ENCODE assay signal across 7 cellular contexts in genomic region chr14:87745507-87746118, GRCh38.
DNase-seq lines count a peak whose midpoint lies in the region; ATAC-seq and TF ChIP-seq lines count a peak whose summit lies in the region.

No MANE protein-coding gene starts in this region.

- TF ChIP-seq CTCF in PC-3 (conservative IDR thresholded peaks at IDR 0.05; ENCODE audit: low read depth, low read length) = peak; percentile 61
- peak; percentile 17 to 61 (median 47) for TF ChIP-seq CTCF in testis (IDR thresholded peaks at IDR 0.05)

- DNase-seq in DMS114 treated with DMSO at 0.1 percent for 48 hours (lab: John Stamatoyannopoulos, UW; ENCODE audit: unreplicated experiment) (peak; percentile 28), PC-3 (peak; percentile 39), fibroblast of the conjunctiva (ENCODE audit: low read depth) (peak; percentile 10), testis (peak; percentile 58), midbrain (lab: John Stamatoyannopoulos, UW) (no peak)

- ATAC-seq in GM18868 (IDR thresholded peaks at IDR 0.05; ENCODE audit: unreplicated experiment) (peak; percentile 89), HG03175 (IDR thresholded peaks at IDR 0.05; ENCODE audit: unreplicated experiment) (peak; percentile 83), PC-3 (no peak)

- WGBS in testis, 2 donors = 55 to 66% methylated on average over 3 of the region's 3 CpGs

- H3K4me3 ChIP-seq in PC-3 (ENCODE audit: low read length) = no peak overlapping the region
- no peak overlapping the region for H3K4me3 ChIP-seq in testis

- H3K27me3 ChIP-seq in PC-3 (ENCODE audit: low read length) (no peaks in the 10 kb centered on the region), testis (no peaks in the 10 kb centered on the region)

- no peaks in the 10 kb centered on the region for H3K79me2 ChIP-seq in PC-3 (ENCODE audit: low read length)

- H3K9ac ChIP-seq in PC-3 (ENCODE audit: low read length) = no peak overlapping the region

- POLR2A ChIA-PET in PC-3 (lab: Charles Lee; ENCODE audit: unreplicated experiment) = no interaction called here

- H3K36me3 ChIP-seq in PC-3 (ENCODE audit: low read depth, low read length) (no peaks in the 10 kb centered on the region), testis (ENCODE audit: low read depth, missing control alignments) (no peaks in the 10 kb centered on the region)

- H4K20me1 ChIP-seq in PC-3 (ENCODE audit: low read length) = no peaks in the 10 kb centered on the region

- H3K4me1 ChIP-seq in PC-3 (ENCODE audit: insufficient read depth, low read length) (no peaks in the 10 kb centered on the region), testis (no peaks in the 10 kb centered on the region)

- H3K4me2 ChIP-seq in PC-3 (ENCODE audit: low read length) = no peak overlapping the region

- no peaks in the 10 kb centered on the region for H3F3A ChIP-seq in PC-3 (ENCODE audit: low read length, unreplicated experiment)

- no peak for TF ChIP-seq POLR2A in testis (IDR thresholded peaks at IDR 0.05)

- BruUV-seq in PC-3 (replicated peaks; lab: Mats Ljungman, UMichigan) = no TSS peak

- intact Hi-C loops in PC-3 (cut with micrococcal nuclease) (no loop called here), testis (cut with DNase I; ENCODE audit: low total_unique reads) (no loop called here)

- H3K9me2 ChIP-seq in PC-3 (replicated peaks; ENCODE audit: low read length) = no peaks in the 10 kb centered on the region

- H3K9me3 ChIP-seq in PC-3 (ENCODE audit: low read length) = no peaks in the 10 kb centered on the region
- no peaks in the 10 kb centered on the region for H3K9me3 ChIP-seq in testis

- H2AFZ ChIP-seq in PC-3 (ENCODE audit: low read length) = no peak overlapping the region

- H3K27ac ChIP-seq in PC-3 (ENCODE audit: low read length) = no peak overlapping the region
- H3K27ac ChIP-seq in testis = no peak overlapping the region

- CTCF ChIA-PET in PC-3 (lab: Charles Lee) = no interaction called here
